Comparison of ENCODE assay signal across 15 cellular contexts in the genomic region with DNA sequence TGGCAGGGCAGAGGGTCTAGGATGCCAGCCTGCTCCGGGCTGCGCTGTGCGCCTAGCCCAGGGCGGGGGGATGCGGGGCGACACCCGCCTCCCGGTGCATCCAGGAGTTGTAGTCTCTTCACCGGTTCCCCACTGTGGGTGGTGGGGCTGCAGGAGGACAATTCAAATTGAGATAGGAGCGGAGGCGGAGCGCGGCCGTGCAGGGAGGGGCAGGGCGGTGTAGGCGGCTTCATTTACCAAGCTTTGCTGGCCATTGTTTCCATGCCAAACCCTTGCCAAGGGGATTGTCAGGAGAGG.
"Had no signal": no experiment of that assay in that cellular context is flagged by ENCODE, and none has a peak within 500 bp of the region (broad histone marks: within the 10 kb centered on the region; RNA-seq: fewer than 3 reads in every experiment).

No MANE protein-coding gene starts in this region.

- H3K27ac ChIP-seq: dorsolateral prefrontal cortex, gastroesophageal sphincter, heart right ventricle, prostate gland, tibial nerve had no signal

- H3K4me1 ChIP-seq: gastroesophageal sphincter, heart right ventricle, prostate gland, tibial nerve had no signal

- DNase-seq: activated CD4-positive, alpha-beta T cell treated with anti-CD3 and anti-CD28 coated beads, Interleukin-2, amount 10 ng/mL, durations not matched to agents 7 days and 5 days; activated gamma-delta T cell treated with Interleukin-2 at 50 U/mL for 16 hours; amniotic stem cell; dorsolateral prefrontal cortex; erythroblast; heart right ventricle; left cardiac atrium; stimulated activated CD4-positive, alpha-beta T cell treated with anti-CD3 and anti-CD28 coated beads, Interleukin-15, amount 100 ng/mL, for 24 hours; stimulated activated CD4-positive, alpha-beta T cell treated with anti-CD3 and anti-CD28 coated beads, Interleukin-4, amount 100 ng/mL, for 1 hour; stimulated activated naive CD4-positive, alpha-beta T cell had no signal

- H3K4me3 ChIP-seq: gastroesophageal sphincter, lung, prostate gland, tibial nerve had no signal

- H3K9me3 ChIP-seq: prostate gland had no signal

- H3K27me3 ChIP-seq: tibial nerve had no signal

- H3K36me3 ChIP-seq: gastroesophageal sphincter, heart right ventricle, prostate gland, tibial nerve had no signal

- ATAC-seq: gastroesophageal sphincter, left cardiac atrium, WTC11 had no signal
